In the genomic region with DNA sequence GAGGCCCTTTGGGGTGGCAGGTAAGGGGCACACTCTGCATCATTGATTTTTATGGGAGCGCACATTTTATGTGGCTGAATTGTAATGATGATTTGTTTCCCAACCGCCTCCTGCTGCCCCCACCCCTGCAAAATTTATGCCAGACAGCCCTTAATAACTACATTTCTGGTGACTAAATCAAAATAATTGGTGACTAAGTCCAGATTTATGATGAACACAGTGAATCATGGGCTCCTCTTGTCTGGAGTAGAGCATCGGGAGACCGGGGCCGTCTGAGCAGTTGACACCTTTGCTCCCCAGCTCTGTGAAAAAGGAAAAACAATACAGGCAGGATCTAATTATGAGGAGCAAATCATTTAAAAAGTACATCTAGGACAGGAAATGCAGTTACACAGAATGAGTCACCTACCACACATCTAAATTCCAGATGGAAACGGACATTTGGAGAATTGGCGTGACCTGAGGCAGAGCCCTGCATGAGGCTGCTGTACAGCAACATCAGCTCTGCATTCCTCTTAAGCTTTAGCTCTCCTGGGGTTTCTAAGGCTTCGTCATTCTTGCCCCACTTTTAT, we compare ENCODE assay signal across 15 cellular contexts. TPM values are rescaled to one million over a fixed set of nuclear protein-coding genes. Genes with fewer than 3 reads are reported as not detected.
DNase-seq lines count a peak whose midpoint lies in the region; ATAC-seq and TF ChIP-seq lines count a peak whose summit lies in the region.
"Had no signal": no experiment of that assay in that cellular context is flagged by ENCODE, and none has a peak within 500 bp of the region (broad histone marks: within the 10 kb centered on the region; RNA-seq: fewer than 3 reads in every experiment).

No MANE protein-coding gene starts in this region.

- H3K4me3 Mint-ChIP-seq in Caco-2 (ENCODE audit: unreplicated experiment) = no peak overlapping the region
- H3K4me3 Mint-ChIP-seq: activated CD8-positive, alpha-beta T cell treated with anti-CD3 and anti-CD28 coated beads for 36 hours; H9; nephron had no signal

- H3K36me3 ChIP-seq in kidney epithelial cell (ENCODE audit: control insufficient read depth, insufficient read depth, low read length) (no peaks in the 10 kb centered on the region), aorta (ENCODE audit: control insufficient read depth in 1 of 2, insufficient read depth in 2 of 2, low read length in 1 of 2) (no peaks in the 10 kb centered on the region), Caco-2 (ENCODE audit: control insufficient read depth, insufficient read depth, low read length) (no peaks in the 10 kb centered on the region)
- H3K36me3 ChIP-seq: cardiac muscle cell, Peyer's patch, tibial nerve had no signal

- intact Hi-C loops in aorta (cut with DNase I) = no loop called here
- intact Hi-C loops in Caco-2 (cut with micrococcal nuclease; ENCODE audit: unreplicated experiment) = no loop called here

- H3K9me3 Mint-ChIP-seq in Caco-2 (ENCODE audit: unreplicated experiment) = no peaks in the 10 kb centered on the region
- H3K9me3 Mint-ChIP-seq: activated CD8-positive, alpha-beta T cell treated with anti-CD3 and anti-CD28 coated beads for 36 hours; H9; nephron had no signal

- CTCF ChIA-PET in Caco-2 (lab: Charles Lee) = no interaction called here

- 29 to 31% methylated on average over 8 of the region's 8 CpGs for WGBS in aorta, 2 donors

- in situ Hi-C loops in astrocyte of the cerebellum (cut with HindIII; ENCODE audit: low sequenced_read_pairs) = loop anchor here (5.0 kb wide), 1 partner anchor 286 kb away; a partner anchor contains a TSS

- H3K9me3 ChIP-seq in aorta (ENCODE audit: control insufficient read depth, low read length) (no peaks in the 10 kb centered on the region), Caco-2 (no peaks in the 10 kb centered on the region)
- H3K9me3 ChIP-seq: Peyer's patch had no signal

- no peak overlapping the region for H3K27ac Mint-ChIP-seq in Caco-2 (ENCODE audit: unreplicated experiment)
- H3K27ac Mint-ChIP-seq: activated CD8-positive, alpha-beta T cell treated with anti-CD3 and anti-CD28 coated beads for 36 hours; H9 had no signal

- no peak overlapping the region for H3K4me3 ChIP-seq in astrocyte of the cerebellum (ENCODE audit: low read depth, low read length)
- H3K4me3 ChIP-seq in kidney epithelial cell (ENCODE audit: low read depth, low read length) = no peak overlapping the region
- no peak overlapping the region for H3K4me3 ChIP-seq in aorta (ENCODE audit: low read length in 2 of 2)
- no peak overlapping the region for H3K4me3 ChIP-seq in Caco-2 (ENCODE audit: low read depth, low read length)
- H3K4me3 ChIP-seq: cardiac muscle cell, Peyer's patch, tibial nerve had no signal

- no peaks in the 10 kb centered on the region for H3K4me1 ChIP-seq in aorta (ENCODE audit: control insufficient read depth in 1 of 2, insufficient read depth in 2 of 2, low read length in 2 of 2)
- no peaks in the 10 kb centered on the region for H3K4me1 ChIP-seq in Caco-2
- H3K4me1 ChIP-seq: Peyer's patch, tibial nerve had no signal

- H3K4me1 Mint-ChIP-seq in Caco-2 (ENCODE audit: low read depth, unreplicated experiment) = no peaks in the 10 kb centered on the region
- H3K4me1 Mint-ChIP-seq: H9, nephron had no signal

- no peak overlapping the region for H3K27ac ChIP-seq in aorta (ENCODE audit: low read depth in 1 of 2, low read length in 2 of 2)
- H3K27ac ChIP-seq: cardiac muscle cell, Peyer's patch, tibial nerve had no signal

- H3K27me3 Mint-ChIP-seq in Caco-2 (ENCODE audit: insufficient read depth, unreplicated experiment) = peaks cover 11% of the 10 kb centered on the region
- H3K27me3 Mint-ChIP-seq: activated CD8-positive, alpha-beta T cell treated with anti-CD3 and anti-CD28 coated beads for 36 hours had no signal

- POLR2A ChIA-PET in Caco-2 (lab: Charles Lee) = interaction anchor here (0.6 kb wide), 1 partner anchor 14 kb away, joined by 4 read pairs; no protein-coding TSS in a partner anchor

- DNase-seq in AG08396 (ENCODE audit: low spot score) = peak; percentile 82
- peak; percentile 81 for DNase-seq in HPDE6-E6E7 (ENCODE audit: extremely low spot score)
- peak; percentile 99 for DNase-seq in astrocyte of the cerebellum (ENCODE audit: low read depth)
- peak; percentile 95 for DNase-seq in kidney epithelial cell (ENCODE audit: low read depth)
- no peak for DNase-seq in aorta
- no peak for DNase-seq in GF-D8 (lab: John Stamatoyannopoulos, UW)
- no peak for DNase-seq in Caco-2
- DNase-seq in amygdala (lab: John Stamatoyannopoulos, UW) = no peak
- DNase-seq: activated CD8-positive, alpha-beta T cell treated with anti-CD3 and anti-CD28 coated beads for 36 hours; H9; Peyer's patch; stimulated activated CD4-positive, alpha-beta T cell treated with anti-CD3 and anti-CD28 coated beads, Interleukin-2, amount 100 ng/mL, for 48 hours had no signal

- no peaks in the 10 kb centered on the region for H3K36me3 Mint-ChIP-seq in Caco-2 (ENCODE audit: insufficient read depth, unreplicated experiment)

- TF ChIP-seq CTCF in astrocyte of the cerebellum (IDR thresholded peaks at IDR 0.05; ENCODE audit: low read depth, low read length, missing control alignments) (no peak), kidney epithelial cell (IDR thresholded peaks at IDR 0.05; ENCODE audit: insufficient read depth, low read length, poor library complexity, severe bottlenecking) (no peak), Caco-2 (IDR thresholded peaks at IDR 0.05; ENCODE audit: insufficient read depth in 1 of 2, low read depth in 1 of 2, low read length in 1 of 2, severe bottlenecking in 1 of 2, unreplicated experiment in 1 of 2) (no peak)

- no TSS peak for BruUV-seq in Caco-2 (replicated peaks; lab: Mats Ljungman, UMichigan)

- H3K27me3 ChIP-seq in kidney epithelial cell (ENCODE audit: control insufficient read depth, insufficient read depth, low read length) (no peaks in the 10 kb centered on the region), aorta (ENCODE audit: control insufficient read depth in 1 of 2, insufficient read depth in 2 of 2, low read length in 1 of 2) (no peaks in the 10 kb centered on the region), Caco-2 (replicated peaks; ENCODE audit: control insufficient read depth, insufficient read depth, low read length) (0 out of 2 replicates have a peak, but pooled peaks cover 1% of the 10 kb centered on the region)
- H3K27me3 ChIP-seq: Peyer's patch, tibial nerve had no signal

- ATAC-seq in aorta (ENCODE audit: low FRiP score) = no peak
- ATAC-seq: activated CD8-positive, alpha-beta T cell treated with anti-CD3 and anti-CD28 coated beads for 36 hours had no signal

RNA-seq across cellular contexts. Expression of a gene that starts 58.9 kb away (rescaled TPM):
- total RNA-seq in kidney epithelial cell = 2.2 and 3.9 TPM in 2 replicates
- total RNA-seq in aorta = 10 to 100 TPM; 31.5 to 53.7 TPM
- polyA plus RNA-seq in aorta = 10 to 100 TPM in 1 of 2 donors, 1 to 10 TPM in 1; 1.6 to 11.6 TPM
- total RNA-seq in Caco-2 (2022) = 0.09 TPM in 1 of 2 replicates, not detected in the other

Comparison
In these comparisons a context has a peak if more than half of its experiments do, and no peak if none do; other contexts are left out.
1. DNase-seq: peak in AG08396 (single experiment), HPDE6-E6E7 (single experiment), astrocyte of the cerebellum (single experiment) and kidney epithelial cell (single experiment); none in aorta (0 of 2), GF-D8 (single experiment), Caco-2 (0 of 2) and amygdala (0 of 56).